In genomic region chr7:5837153-5837552, GRCh38 we compare ENCODE assay signal across 3 cellular contexts.
TF ChIP-seq lines count a peak whose summit lies in the region.

No MANE protein-coding gene starts in this region.

TF ChIP-seq in HEK293, 187 proteins besides CTCF, POLR2A, EP300 and RAD21:
- TF ChIP-seq ZNF121 (tag by site-specific recombination; IDR thresholded peaks at IDR 0.05): peak; percentile 56; the same call in 1 of the 2 replicates
TF ChIP-seq in HEK293: peak in this region for 1; not testable (repeated sequence) for 186.

TF ChIP-seq in WTC11, 78 proteins besides CTCF, POLR2A, EP300 and RAD21:
- peak; percentile 63; the same call in 1 of the 2 replicates for TF ChIP-seq ZNF121 (CRISPR knock-in tag; IDR thresholded peaks at IDR 0.05)

TF ChIP-seq in K562, 482 proteins besides CTCF, POLR2A, EP300 and RAD21:
- TF ChIP-seq ZNF121 (CRISPR knock-in tag; conservative IDR thresholded peaks at IDR 0.05): peak; percentile 84
